In genomic region chr7:133484135-133484534, GRCh38 we compare ENCODE assay signal across 8 cellular contexts.
A peak's percentile ranks its signal among the peaks of the same experiment; 100 is the strongest.
DNase-seq lines count a peak whose midpoint lies in the region; ATAC-seq and TF ChIP-seq lines count a peak whose summit lies in the region.

No MANE protein-coding gene starts in this region.

- H3K27ac Mint-ChIP-seq in activated CD4-positive, alpha-beta memory T cell treated with anti-CD3 and anti-CD28 coated beads, Interleukin-2, amount 10 ng/mL, durations not matched to agents 7 days and 5 days: peak overlapping the region; percentile 48

- peaks cover 12% of the 10 kb centered on the region for H3K4me1 ChIP-seq in foreskin keratinocyte
- peaks cover 0 to 7% (median 0%) of the 10 kb centered on the region in 9 donors for H3K4me1 ChIP-seq in heart right ventricle

- peak overlapping the region; percentile 28 for H3K4me3 Mint-ChIP-seq in activated CD4-positive, alpha-beta memory T cell treated with anti-CD3 and anti-CD28 coated beads, Interleukin-2, amount 10 ng/mL, durations not matched to agents 7 days and 5 days

- no peaks in the 10 kb centered on the region for H3K27me3 ChIP-seq in foreskin keratinocyte
- no peaks in the 10 kb centered on the region for H3K27me3 ChIP-seq in heart right ventricle

- 86 to 90% methylated on average over 2 of the region's 2 CpGs for WGBS in heart right ventricle, 2 donors

- peaks cover 33% of the 10 kb centered on the region for H3K4me1 Mint-ChIP-seq in activated CD4-positive, alpha-beta memory T cell treated with anti-CD3 and anti-CD28 coated beads, Interleukin-2, amount 10 ng/mL, durations not matched to agents 7 days and 5 days

- intact Hi-C loops in heart right ventricle (cut with DNase I): no loop called here

- no peak overlapping the region for H3K4me3 ChIP-seq in heart right ventricle

- no peaks in the 10 kb centered on the region for H3K9me3 ChIP-seq in heart right ventricle

- DNase-seq in NK-92 treated with Interleukin-12 subunit alpha and Interleukin-12 subunit beta, amount 100 ng/mL, for 24 hours (lab: John Stamatoyannopoulos, UW): peak; percentile 39
- DNase-seq in NK-92 (lab: John Stamatoyannopoulos, UW; ENCODE audit: unreplicated experiment) (no peak), foreskin keratinocyte (peak; percentile 30 to 68), heart right ventricle (no peak)
- DNase-seq in activated CD4-positive, alpha-beta memory T cell treated with anti-CD3 and anti-CD28 coated beads, Interleukin-2, amount 10 ng/mL, durations not matched to agents 7 days and 5 days: peak; percentile 59
- peak; percentile 17 to 44 for DNase-seq in stimulated activated CD8-positive, alpha-beta memory T cell treated with anti-CD3 and anti-CD28 coated beads, Interleukin-7, amount 100 ng/mL, for 4 hours (ENCODE audit: low read depth in 2 of 2)

- H3K36me3 ChIP-seq in heart right ventricle: peaks cover 0 to 21% (median 3%) of the 10 kb centered on the region in 9 donors

- TF ChIP-seq CTCF in foreskin keratinocyte (conservative IDR thresholded peaks at IDR 0.05): no peak
- TF ChIP-seq CTCF in heart right ventricle (IDR thresholded peaks at IDR 0.05): no peak

- no peaks in the 10 kb centered on the region for H3K27me3 Mint-ChIP-seq in activated CD4-positive, alpha-beta memory T cell treated with anti-CD3 and anti-CD28 coated beads, Interleukin-2, amount 10 ng/mL, durations not matched to agents 7 days and 5 days

- no peak overlapping the region for H3K27ac ChIP-seq in foreskin keratinocyte
- no peak overlapping the region for H3K27ac ChIP-seq in heart right ventricle

- POLR2A ChIA-PET in activated CD4-positive, alpha-beta memory T cell treated with anti-CD3 and anti-CD28 coated beads, Interleukin-2, amount 10 ng/mL, durations not matched to agents 7 days and 5 days (lab: Charles Lee): no interaction called here

- no peaks in the 10 kb centered on the region for H3K9me3 Mint-ChIP-seq in activated CD4-positive, alpha-beta memory T cell treated with anti-CD3 and anti-CD28 coated beads, Interleukin-2, amount 10 ng/mL, durations not matched to agents 7 days and 5 days

- ATAC-seq in foreskin keratinocyte (peak; percentile 96), GM19035 (IDR thresholded peaks at IDR 0.05; ENCODE audit: unreplicated experiment) (no peak), esophagus mucosa (no peak), heart right ventricle (no peak)

- peaks cover 13% of the 10 kb centered on the region for H3K36me3 Mint-ChIP-seq in activated CD4-positive, alpha-beta memory T cell treated with anti-CD3 and anti-CD28 coated beads, Interleukin-2, amount 10 ng/mL, durations not matched to agents 7 days and 5 days (ENCODE audit: low read depth)

- CTCF ChIA-PET in activated CD4-positive, alpha-beta memory T cell treated with anti-CD3 and anti-CD28 coated beads, Interleukin-2, amount 10 ng/mL, durations not matched to agents 7 days and 5 days (lab: Charles Lee): no interaction called here

Comparison
In these comparisons a context has a peak if more than half of its experiments do, and no peak if none do; other contexts are left out.
1. DNase-seq: peak in NK-92 treated with Interleukin-12 subunit alpha and Interleukin-12 subunit beta, amount 100 ng/mL, for 24 hours (single experiment), activated CD4-positive, alpha-beta memory T cell treated with anti-CD3 and anti-CD28 coated beads, Interleukin-2, amount 10 ng/mL, durations not matched to agents 7 days and 5 days (single experiment), foreskin keratinocyte (2 of 2) and stimulated activated CD8-positive, alpha-beta memory T cell treated with anti-CD3 and anti-CD28 coated beads, Interleukin-7, amount 100 ng/mL, for 4 hours (2 of 2); none in NK-92 (single experiment) and heart right ventricle (0 of 2).